ENCODE assay signal across 8 cellular contexts in the genomic region with DNA sequence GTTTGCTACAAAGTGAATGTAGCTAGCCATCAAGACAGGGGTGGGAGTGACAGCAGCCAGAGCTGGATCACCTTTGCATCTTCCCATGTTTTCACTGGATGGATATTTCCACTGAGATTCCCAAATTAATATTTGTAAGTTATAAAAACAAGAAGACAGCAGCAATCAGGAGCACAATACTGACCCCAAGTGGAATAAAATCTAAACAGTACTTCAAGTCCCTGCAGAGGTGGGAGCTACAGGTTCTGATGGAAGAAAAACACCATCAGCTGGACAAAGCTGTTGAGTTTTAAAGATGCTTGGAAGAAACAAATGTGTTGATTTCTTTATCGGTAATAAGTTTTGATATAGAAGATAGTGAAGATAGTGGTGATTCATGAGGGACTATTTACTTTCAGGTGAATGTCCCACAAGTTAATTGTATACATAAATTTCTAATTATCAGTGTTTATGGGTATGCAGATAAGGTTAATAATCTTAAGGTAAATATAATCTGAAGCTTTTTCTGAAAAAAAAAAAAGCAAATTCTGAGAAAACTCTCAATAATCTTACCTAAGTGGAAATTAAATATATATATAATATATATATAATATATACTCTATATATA.
DNase-seq lines count a peak whose midpoint lies in the region; ATAC-seq and TF ChIP-seq lines count a peak whose summit lies in the region.

No MANE protein-coding gene starts in this region.

- in situ Hi-C loops in SK-MEL-5 (cut with HindIII; ENCODE audit: low pct_unique_long_range_greater_than_20kb, low sequenced_read_pairs) = no loop called here

- 43 to 47% methylated on average over 1 of the region's 1 CpG for WGBS in heart right ventricle, 2 donors

- H3K36me3 Mint-ChIP-seq in T-helper 17 cell (ENCODE audit: low read depth) = peaks cover 2% of the 10 kb centered on the region

- H3K4me3 ChIP-seq in heart right ventricle = no peak overlapping the region

- H3K4me1 ChIP-seq in heart right ventricle = peaks cover 0 to 29% (median 0%) of the 10 kb centered on the region in 9 donors

- H3K4me3 Mint-ChIP-seq in T-helper 17 cell = no peak overlapping the region

- no peaks in the 10 kb centered on the region for H3K27me3 ChIP-seq in heart right ventricle

- no peak overlapping the region for H3K27ac Mint-ChIP-seq in T-helper 17 cell

- TF ChIP-seq CTCF in heart right ventricle (IDR thresholded peaks at IDR 0.05) = peak; percentile 4 to 79 (median 52)

- DNase-seq in NCI-H510A treated with DMSO at 0.1 percent for 48 hours (lab: John Stamatoyannopoulos, UW) = peak; percentile 31
- DNase-seq in NCI-H510A (lab: John Stamatoyannopoulos, UW) = no peak
- peak; percentile 14 for DNase-seq in SK-MEL-5 (ENCODE audit: low read depth, low spot score)
- DNase-seq in heart right ventricle = no peak
- DNase-seq in stromal cell of bone marrow (ENCODE audit: low read depth) = peak; percentile 40
- DNase-seq in activated CD8-positive, alpha-beta memory T cell treated with anti-CD3 and anti-CD28 coated beads for 24 hours = no peak
- no peak for DNase-seq in T-helper 17 cell

- peaks cover 28% of the 10 kb centered on the region for H3K27me3 Mint-ChIP-seq in T-helper 17 cell

- H3K27ac ChIP-seq in heart right ventricle = peak overlapping the region in 2 of 10 donors; percentile 24 to 35

- intact Hi-C loops in heart right ventricle (cut with DNase I) = loop anchor here in 8 of 10 donors (2.0 to 10.0 kb wide), 4 partner anchors 336 to 346 kb away; no protein-coding TSS in a partner anchor

- H3K36me3 ChIP-seq in heart right ventricle = no peaks in the 10 kb centered on the region

- ATAC-seq in heart right ventricle = peak in 5 of 8 donors; percentile 54 to 59 (median 56)
- no peak for ATAC-seq in T-helper 17 cell
- no peak for ATAC-seq in GM18502 (IDR thresholded peaks at IDR 0.05; ENCODE audit: poor library complexity, unreplicated experiment)

- H3K9me3 ChIP-seq in heart right ventricle (no peaks in the 10 kb centered on the region), T-helper 17 cell (ENCODE audit: control insufficient read depth, low read length, poor library complexity, severe bottlenecking) (no peaks in the 10 kb centered on the region)

- H3K4me1 Mint-ChIP-seq in T-helper 17 cell = no peaks in the 10 kb centered on the region

Comparison
In these comparisons a context has a peak if more than half of its experiments do, and no peak if none do; other contexts are left out.
1. DNase-seq: peak in NCI-H510A treated with DMSO at 0.1 percent for 48 hours (single experiment), SK-MEL-5 (single experiment) and stromal cell of bone marrow (single experiment); none in NCI-H510A (single experiment), heart right ventricle (0 of 2), activated CD8-positive, alpha-beta memory T cell treated with anti-CD3 and anti-CD28 coated beads for 24 hours (single experiment) and T-helper 17 cell (0 of 3).
2. ATAC-seq: peak in heart right ventricle (5 of 8); none in T-helper 17 cell (single experiment) and GM18502 (single experiment).